1 cellular context compared by ENCODE assay signal in genomic region chr20:10448270-10449156, GRCh38.
TF ChIP-seq lines count a peak whose summit lies in the region.

No MANE protein-coding gene starts in this region.

TF ChIP-seq in HCT116, 20 proteins besides CTCF, POLR2A, EP300 and RAD21 (continued from another document):
- TF ChIP-seq POLR2AphosphoS5 (IDR thresholded peaks at IDR 0.05; ENCODE audit: low read depth, low read length) (no peak), MAX (IDR thresholded peaks at IDR 0.05) (no peak), ZFX (IDR thresholded peaks at IDR 0.05) (no peak), JUND (IDR thresholded peaks at IDR 0.05) (no peak), CEBPB (IDR thresholded peaks at IDR 0.05; ENCODE audit: low read depth) (no peak), EZH2 (IDR thresholded peaks at IDR 0.05) (no peak), TCF7L2 (IDR thresholded peaks at IDR 0.05; ENCODE audit: borderline replicate concordance, extremely low read depth, insufficient read depth, insufficient read length) (no peak), SRF (IDR thresholded peaks at IDR 0.05; ENCODE audit: low read depth) (no peak)
